Comparison of ENCODE assay signal across 1 cellular context in the genomic region with DNA sequence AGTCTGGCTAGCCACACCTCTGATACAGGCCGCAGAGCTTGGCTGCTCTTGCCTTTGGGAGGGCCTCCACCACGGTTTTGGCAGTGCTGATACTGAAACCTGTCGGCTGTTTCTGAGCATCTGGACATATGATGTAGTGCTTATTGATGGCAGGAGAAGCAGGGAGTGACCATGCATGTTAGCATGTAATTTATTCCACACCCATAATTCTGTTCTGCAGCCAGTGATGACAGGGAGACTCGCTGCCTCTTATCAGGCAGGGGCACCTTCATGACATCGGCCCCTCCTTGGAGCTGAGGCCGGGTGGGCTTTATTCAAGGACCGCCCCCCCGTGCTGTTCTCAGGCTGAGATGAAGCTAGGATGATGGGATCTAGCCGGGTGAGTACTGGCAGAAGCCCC.
TF ChIP-seq lines count a peak whose summit lies in the region.

No MANE protein-coding gene starts in this region.

TF ChIP-seq in IMR-90, 13 proteins besides CTCF, POLR2A, EP300 and RAD21 (continued from another document):
- TF ChIP-seq, protein P1, sequence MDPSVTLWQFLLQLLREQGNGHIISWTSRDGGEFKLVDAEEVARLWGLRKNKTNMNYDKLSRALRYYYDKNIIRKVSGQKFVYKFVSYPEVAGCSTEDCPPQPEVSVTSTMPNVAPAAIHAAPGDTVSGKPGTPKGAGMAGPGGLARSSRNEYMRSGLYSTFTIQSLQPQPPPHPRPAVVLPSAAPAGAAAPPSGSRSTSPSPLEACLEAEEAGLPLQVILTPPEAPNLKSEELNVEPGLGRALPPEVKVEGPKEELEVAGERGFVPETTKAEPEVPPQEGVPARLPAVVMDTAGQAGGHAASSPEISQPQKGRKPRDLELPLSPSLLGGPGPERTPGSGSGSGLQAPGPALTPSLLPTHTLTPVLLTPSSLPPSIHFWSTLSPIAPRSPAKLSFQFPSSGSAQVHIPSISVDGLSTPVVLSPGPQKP (IDR thresholded peaks at IDR 0.05; ENCODE audit: borderline replicate concordance, low read depth, low read length): no peak
- TF ChIP-seq, protein P2, sequence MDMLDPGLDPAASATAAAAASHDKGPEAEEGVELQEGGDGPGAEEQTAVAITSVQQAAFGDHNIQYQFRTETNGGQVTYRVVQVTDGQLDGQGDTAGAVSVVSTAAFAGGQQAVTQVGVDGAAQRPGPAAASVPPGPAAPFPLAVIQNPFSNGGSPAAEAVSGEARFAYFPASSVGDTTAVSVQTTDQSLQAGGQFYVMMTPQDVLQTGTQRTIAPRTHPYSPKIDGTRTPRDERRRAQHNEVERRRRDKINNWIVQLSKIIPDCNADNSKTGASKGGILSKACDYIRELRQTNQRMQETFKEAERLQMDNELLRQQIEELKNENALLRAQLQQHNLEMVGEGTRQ (IDR thresholded peaks at IDR 0.05; ENCODE audit: low read depth, low read length): no peak
- no peak for TF ChIP-seq CHD1 (IDR thresholded peaks at IDR 0.05; ENCODE audit: low read depth, low read length)
- TF ChIP-seq MAZ (IDR thresholded peaks at IDR 0.05; ENCODE audit: borderline replicate concordance, low read depth, low read length): no peak
- TF ChIP-seq RCOR1 (IDR thresholded peaks at IDR 0.05; ENCODE audit: insufficient replicate concordance, low read length): no peak
- no peak for TF ChIP-seq MXI1 (IDR thresholded peaks at IDR 0.05; ENCODE audit: borderline replicate concordance, low read depth, low read length)
- TF ChIP-seq FOS (IDR thresholded peaks at IDR 0.05; ENCODE audit: low read depth, low read length): no peak
- no peak for TF ChIP-seq CEBPB (IDR thresholded peaks at IDR 0.05; ENCODE audit: low read depth, low read length)
- TF ChIP-seq MAFK (IDR thresholded peaks at IDR 0.05; ENCODE audit: low read depth, low read length): no peak
- TF ChIP-seq NFE2L2 (IDR thresholded peaks at IDR 0.05; ENCODE audit: low read depth, low read length): no peak
